8 cellular contexts compared by ENCODE assay signal in the genomic region with DNA sequence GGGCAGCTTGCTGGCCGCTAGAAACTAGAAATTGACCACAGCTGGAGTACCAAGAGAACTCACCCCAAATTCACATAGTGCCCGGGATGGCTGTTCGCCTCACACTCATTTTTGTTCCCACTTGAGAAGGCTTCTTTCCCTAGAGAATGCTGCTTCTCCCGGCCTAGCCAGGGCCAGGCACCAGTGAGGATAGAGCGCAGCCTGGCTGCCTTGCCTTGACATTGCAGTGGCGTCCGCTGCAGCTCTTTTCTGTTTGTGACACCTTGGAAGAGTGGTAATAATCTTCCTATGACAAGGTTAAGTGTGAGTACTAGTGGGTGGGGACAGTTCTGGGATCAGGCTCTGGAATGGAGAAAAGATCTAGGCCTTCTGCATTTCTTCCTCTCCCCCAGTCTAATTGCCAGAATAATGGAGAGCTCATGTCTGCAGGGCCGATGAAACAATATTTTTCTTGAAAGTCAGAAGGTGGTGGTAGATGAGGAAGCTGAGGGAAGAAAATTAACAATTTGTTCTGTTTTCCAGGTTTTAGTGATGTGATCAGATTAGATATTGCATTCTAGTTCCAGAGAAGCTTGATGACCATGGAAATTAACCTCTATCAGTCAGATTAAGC. TPM values are rescaled to one million over a fixed set of nuclear protein-coding genes. Genes with fewer than 3 reads are reported as not detected.
DNase-seq lines count a peak whose midpoint lies in the region; ATAC-seq and TF ChIP-seq lines count a peak whose summit lies in the region.

No MANE protein-coding gene starts in this region.

- TF ChIP-seq CTCF in GM12864 (IDR thresholded peaks at IDR 0.05; ENCODE audit: low read depth, low read length, missing control alignments) (peak; percentile 96), brain microvascular endothelial cell (IDR thresholded peaks at IDR 0.05; ENCODE audit: low read depth, low read length, missing control alignments) (peak; percentile 100), sigmoid colon (IDR thresholded peaks at IDR 0.05) (peak; percentile 95 to 98 (median 96))

- H3K27ac Mint-ChIP-seq in T-helper 2 cell treated with Interferon-gamma antibody and Interleukin-4, amounts not matched to agents 5 μg/mL and 100 μg/mL, for 36 hours = peak overlapping the region; percentile 94

- peak overlapping the region; percentile 89 for H3K4me3 Mint-ChIP-seq in T-helper 2 cell treated with Interferon-gamma antibody and Interleukin-4, amounts not matched to agents 5 μg/mL and 100 μg/mL, for 36 hours

- H3K27me3 ChIP-seq in brain microvascular endothelial cell (replicated peaks) (no peaks in the 10 kb centered on the region), iPS-15b (ENCODE audit: control insufficient read depth, insufficient read depth, low read length) (no peaks in the 10 kb centered on the region), sigmoid colon (no peaks in the 10 kb centered on the region)

- WGBS in sigmoid colon, 2 donors = 3 to 7% methylated on average over 8 of the region's 8 CpGs

- H3K9me3 ChIP-seq in iPS-15b (ENCODE audit: control insufficient read depth, insufficient read depth, low read length) (no peaks in the 10 kb centered on the region), sigmoid colon (no peaks in the 10 kb centered on the region)

- TF ChIP-seq EP300 in sigmoid colon (IDR thresholded peaks at IDR 0.05) = no peak

- no peaks in the 10 kb centered on the region for H3K9me3 Mint-ChIP-seq in T-helper 2 cell treated with Interferon-gamma antibody and Interleukin-4, amounts not matched to agents 5 μg/mL and 100 μg/mL, for 36 hours

- TF ChIP-seq POLR2A in sigmoid colon (IDR thresholded peaks at IDR 0.05) = no peak

- H3K27ac ChIP-seq in brain microvascular endothelial cell (peak overlapping the region; percentile 100), sigmoid colon (peak overlapping the region; percentile 90 to 99 (median 96))

- no peaks in the 10 kb centered on the region for H3K36me3 Mint-ChIP-seq in T-helper 2 cell treated with Interferon-gamma antibody and Interleukin-4, amounts not matched to agents 5 μg/mL and 100 μg/mL, for 36 hours (ENCODE audit: low read depth)

- DNase-seq in GM12864 (ENCODE audit: low read depth) = no peak
- DNase-seq in NCI-H1694 (lab: John Stamatoyannopoulos, UW) = peak; percentile 82
- DNase-seq in T-helper 2 cell treated with Interferon-gamma antibody and Interleukin-4, amounts not matched to agents 5 μg/mL and 100 μg/mL, for 36 hours (ENCODE audit: low spot score) = peak; percentile 57
- DNase-seq in brain microvascular endothelial cell = peak; percentile 72
- peak; percentile 91 for DNase-seq in sigmoid colon
- no peak for DNase-seq in 8988T

- in situ Hi-C loops in brain microvascular endothelial cell (cut with HindIII; ENCODE audit: low pct_ligation_motif_present, low sequenced_read_pairs) = no loop called here

- H3K27me3 Mint-ChIP-seq in T-helper 2 cell treated with Interferon-gamma antibody and Interleukin-4, amounts not matched to agents 5 μg/mL and 100 μg/mL, for 36 hours (ENCODE audit: low read depth) = no peaks in the 10 kb centered on the region

- H3K36me3 ChIP-seq in brain microvascular endothelial cell (replicated peaks) (no peaks in the 10 kb centered on the region), iPS-15b (ENCODE audit: control insufficient read depth, insufficient read depth, low read length) (no peaks in the 10 kb centered on the region), sigmoid colon (no peaks in the 10 kb centered on the region)

- peak overlapping the region; percentile 79 for H3K4me3 ChIP-seq in GM12864 (ENCODE audit: low read depth, low read length)
- H3K4me3 ChIP-seq in brain microvascular endothelial cell (ENCODE audit: low read depth, low read length) = peak overlapping the region; percentile 73
- H3K4me3 ChIP-seq in iPS-15b (ENCODE audit: low read depth, low read length) = peak overlapping the region; percentile 95
- peak overlapping the region; percentile 53 to 72 (median 59) for H3K4me3 ChIP-seq in sigmoid colon

- peak; percentile 37 for ATAC-seq in HG02759 (IDR thresholded peaks at IDR 0.05; ENCODE audit: unreplicated experiment)

- intact Hi-C loops in sigmoid colon (cut with DNase I) = loop anchor here (1.0 to 10.0 kb wide), 4 partner anchors 12 to 250 kb away; a partner anchor contains a TSS

- peaks cover 32% of the 10 kb centered on the region for H3K4me1 Mint-ChIP-seq in T-helper 2 cell treated with Interferon-gamma antibody and Interleukin-4, amounts not matched to agents 5 μg/mL and 100 μg/mL, for 36 hours (ENCODE audit: low read depth)

- H3K4me1 ChIP-seq in iPS-15b (ENCODE audit: control insufficient read depth, insufficient read depth, low read length) (peaks cover 29% of the 10 kb centered on the region), sigmoid colon (peaks cover 0 to 52% (median 43%) of the 10 kb centered on the region in 4 donors)

- peak overlapping the region; percentile 99 for H3K9ac ChIP-seq in iPS-15b (ENCODE audit: low read depth, low read length)

RNA-seq across cellular contexts. Expression of a gene that starts 3.7 kb away (rescaled TPM):
- 1 to 10 TPM in 1 of 4 donors, not detected in 3; 1.1 TPM for total RNA-seq in sigmoid colon
- polyA plus RNA-seq in sigmoid colon = 10 to 100 TPM; 14.1 to 28.4 (median 14.4) TPM

RNA-seq across cellular contexts. Expression of a gene that starts 6.1 kb away (rescaled TPM):
- 10 to 100 TPM; 38.2 to 89.7 (median 65.0) TPM for total RNA-seq in sigmoid colon
- polyA plus RNA-seq in sigmoid colon = 10 to 100 TPM; 27.6 to 52.9 (median 29.4) TPM

RNA-seq across cellular contexts. Expression of a gene that starts 34.5 kb away (rescaled TPM):
- 10 to 100 TPM; 15.0 to 48.5 (median 17.4) TPM for total RNA-seq in sigmoid colon
- 10 to 100 TPM; 12.5 to 26.5 (median 18.0) TPM for polyA plus RNA-seq in sigmoid colon

RNA-seq across cellular contexts. Expression of a gene that starts 46.9 kb away (rescaled TPM):
- total RNA-seq in sigmoid colon = not detected
- polyA plus RNA-seq in sigmoid colon = not detected

RNA-seq across cellular contexts. Expression of a gene that starts 51.3 kb away (rescaled TPM):
- total RNA-seq in sigmoid colon = not detected
- not detected for polyA plus RNA-seq in sigmoid colon

Comparison
In these comparisons a context has a peak if more than half of its experiments do, and no peak if none do; other contexts are left out.
1. DNase-seq: peak in NCI-H1694 (single experiment), T-helper 2 cell treated with Interferon-gamma antibody and Interleukin-4, amounts not matched to agents 5 μg/mL and 100 μg/mL, for 36 hours (single experiment), brain microvascular endothelial cell (single experiment) and sigmoid colon (single experiment); none in GM12864 (single experiment) and 8988T (single experiment).
2. Peak in every context shown above with its lines, with median percentiles within 50 percentile points of each other: H3K4me3 ChIP-seq and CTCF ChIP-seq.